ENCODE assay signal across 9 cellular contexts in genomic region chr4:3531887-3532713, GRCh38. TPM values are rescaled to one million over a fixed set of nuclear protein-coding genes. Genes with fewer than 3 reads are reported as not detected.
DNase-seq lines count a peak whose midpoint lies in the region; ATAC-seq, FAIRE-seq and TF ChIP-seq lines count a peak whose summit lies in the region.
"Had no signal": no experiment of that assay in that cellular context is flagged by ENCODE, and none has a peak within 500 bp of the region (broad histone marks: within the 10 kb centered on the region; RNA-seq: fewer than 3 reads in every experiment).

A gene with protein sequence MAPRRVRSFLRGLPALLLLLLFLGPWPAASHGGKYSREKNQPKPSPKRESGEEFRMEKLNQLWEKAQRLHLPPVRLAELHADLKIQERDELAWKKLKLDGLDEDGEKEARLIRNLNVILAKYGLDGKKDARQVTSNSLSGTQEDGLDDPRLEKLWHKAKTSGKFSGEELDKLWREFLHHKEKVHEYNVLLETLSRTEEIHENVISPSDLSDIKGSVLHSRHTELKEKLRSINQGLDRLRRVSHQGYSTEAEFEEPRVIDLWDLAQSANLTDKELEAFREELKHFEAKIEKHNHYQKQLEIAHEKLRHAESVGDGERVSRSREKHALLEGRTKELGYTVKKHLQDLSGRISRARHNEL (minus strand): TSS chr4:3532422. CDS start chr4:3532412, 10 bp downstream.

- ATAC-seq in HG03066 (IDR thresholded peaks at IDR 0.05; ENCODE audit: low read depth, unreplicated experiment), result peak; percentile 83

- no peak for FAIRE-seq in small intestine (lab: Jason Lieb, UNC)
- FAIRE-seq: G401.6 had no signal

- in situ Hi-C loops in T47D (cut with HindIII; ENCODE audit: low pct_unique_long_range_greater_than_20kb, low sequenced_read_pairs), result no loop called here

- H3K36me3 ChIP-seq in iPS-20b (ENCODE audit: insufficient read depth, low read depth, low read length) (peaks cover 13% of the 10 kb centered on the region), small intestine (ENCODE audit: control insufficient read depth in 2 of 2, insufficient read depth in 2 of 2, low read length in 2 of 2) (no peaks in the 10 kb centered on the region)

- peak within 1 kb of the TSS; percentile 84; the same call in 1 of the 2 replicates for H3K9ac ChIP-seq in iPS-20b (ENCODE audit: low read depth, low read length)

- no peaks in the 10 kb centered on the region for H3K9me3 ChIP-seq in iPS-20b (ENCODE audit: insufficient read depth, low read depth, low read length)
- no peaks in the 10 kb centered on the region for H3K9me3 ChIP-seq in small intestine (ENCODE audit: control insufficient read depth, low read depth)

- H3K27ac ChIP-seq in 22Rv1 (peak within 1 kb of the TSS; percentile 47), VCaP (peak within 1 kb of the TSS; percentile 79), iPS-20b (ENCODE audit: low read length) (no peak within 1 kb of the TSS), small intestine (ENCODE audit: low read depth in 1 of 2, low read length in 1 of 2) (peak within 1 kb of the TSS; percentile 27 to 83)

- H3K4me1 ChIP-seq in iPS-20b (ENCODE audit: insufficient read depth, low read length) (no peaks in the 10 kb centered on the region), small intestine (ENCODE audit: control insufficient read depth in 2 of 2, insufficient read depth in 1 of 2, low read depth in 1 of 2, low read length in 1 of 2) (peaks cover 6 to 12% of the 10 kb centered on the region in 2 donors)

- TF ChIP-seq POLR2A in GM18526 (IDR thresholded peaks at IDR 0.05; ENCODE audit: extremely low read depth, insufficient read length), result peak; percentile 97

- TF ChIP-seq CTCF in 22Rv1 (IDR thresholded peaks at IDR 0.05), result no peak
- TF ChIP-seq CTCF in VCaP (conservative IDR thresholded peaks at IDR 0.05), result no peak

- 0% methylated on average over 75 to 82 of the region's 82 CpGs for WGBS in small intestine, 3 donors

- H3K27me3 ChIP-seq in iPS-20b (ENCODE audit: insufficient read depth, low read length) (peaks cover 32% of the 10 kb centered on the region), small intestine (ENCODE audit: control insufficient read depth in 2 of 2, insufficient read depth in 2 of 2, low read length in 2 of 2) (no peaks in the 10 kb centered on the region)

- peak; percentile 67 for DNase-seq in NCI-H2171 treated with DMSO at 0.1 percent for 48 hours (lab: John Stamatoyannopoulos, UW)
- DNase-seq in T47D (ENCODE audit: low read depth in 1 of 2, low spot score in 1 of 2), result peak; percentile 90 to 99
- DNase-seq in small intestine, result peak; percentile 87

- H3K4me3 ChIP-seq in iPS-20b (ENCODE audit: low read length), result peak within 1 kb of the TSS; percentile 85
- H3K4me3 ChIP-seq in small intestine (ENCODE audit: low read depth in 1 of 2, low read length in 2 of 2), result peak within 1 kb of the TSS; percentile 88 to 96

RNA-seq across cellular contexts. Expression of the gene that starts here (rescaled TPM):
- 10 to 100 TPM; 20.1 to 98.5 (median 40.8) TPM for polyA plus RNA-seq in small intestine
